Comparison of ENCODE assay signal across 8 cellular contexts in the genomic region with DNA sequence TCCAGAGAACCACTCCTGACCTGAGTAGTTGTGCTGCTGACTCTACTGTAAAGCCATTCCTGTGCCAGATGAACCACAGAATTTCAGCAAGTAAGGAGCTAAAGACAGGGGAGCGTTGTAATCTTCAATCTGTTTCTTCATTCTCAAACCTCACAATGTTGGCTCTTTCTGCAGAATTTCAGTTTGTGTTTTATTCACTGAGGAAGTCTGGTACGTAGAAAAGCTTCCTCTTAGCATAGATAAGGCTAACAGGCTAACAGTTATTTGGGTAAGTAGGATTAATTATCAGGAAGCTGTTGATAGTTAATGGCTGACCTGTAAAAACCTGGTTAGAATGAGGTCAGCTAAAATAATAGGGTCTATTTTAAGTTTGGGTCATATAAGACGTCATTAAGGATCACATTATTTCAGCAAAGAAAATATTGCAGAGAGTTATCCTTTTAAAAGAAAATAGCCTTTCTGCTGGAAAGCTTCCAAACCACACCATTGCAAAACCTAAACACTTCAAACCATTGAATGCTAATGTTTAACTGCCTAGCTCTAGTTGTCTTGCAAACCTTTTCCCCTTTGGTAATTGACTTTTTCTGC. TPM values are rescaled to one million over a fixed set of nuclear protein-coding genes. Genes with fewer than 3 reads are reported as not detected.
A peak's percentile ranks its signal among the peaks of the same experiment; 100 is the strongest.
DNase-seq lines count a peak whose midpoint lies in the region; ATAC-seq and TF ChIP-seq lines count a peak whose summit lies in the region.

No MANE protein-coding gene starts in this region.

- TF ChIP-seq POLR2A in spleen (IDR thresholded peaks at IDR 0.05): no peak

- H3K4me1 ChIP-seq in left ventricle myocardium inferior (peaks cover 23% of the 10 kb centered on the region), spleen (peaks cover 0 to 23% (median 10%) of the 10 kb centered on the region in 6 donors)

- H3K27ac ChIP-seq in left ventricle myocardium inferior (replicated peaks) (peak overlapping the region; percentile 17), caudate nucleus (ENCODE audit: low read depth, low read length) (no peak overlapping the region), spleen (peak overlapping the region in 3 of 8 donors; percentile 33 to 47 (median 45))

- DNase-seq in DMS53 treated with DMSO at 0.1 percent for 48 hours (lab: John Stamatoyannopoulos, UW; ENCODE audit: unreplicated experiment): peak; percentile 32
- no peak for DNase-seq in left ventricle myocardium inferior
- DNase-seq in caudate nucleus (lab: John Stamatoyannopoulos, UW): no peak
- DNase-seq in spleen: no peak
- no peak for DNase-seq in NCI-H1694 (lab: John Stamatoyannopoulos, UW)
- no peak for DNase-seq in T-helper 9 cell

- TF ChIP-seq CTCF in left ventricle myocardium inferior (IDR thresholded peaks at IDR 0.05; ENCODE audit: borderline replicate concordance): no peak
- no peak for TF ChIP-seq CTCF in spleen (IDR thresholded peaks at IDR 0.05 in 8 of 11, conservative IDR thresholded peaks at IDR 0.05 in 3 of 11)

- no peaks in the 10 kb centered on the region for H3K27me3 ChIP-seq in left ventricle myocardium inferior (ENCODE audit: low read depth)
- H3K27me3 ChIP-seq in spleen (replicated peaks in 1 of 7): peaks cover 0 to 22% (median 0%) of the 10 kb centered on the region in 7 donors

- H3K4me3 ChIP-seq in left ventricle myocardium inferior (no peak overlapping the region), spleen (no peak overlapping the region)

- intact Hi-C loops in left ventricle myocardium inferior (cut with micrococcal nuclease): no loop called here
- intact Hi-C loops in spleen (cut with DNase I; ENCODE audit: low total_unique reads): no loop called here

- WGBS in spleen, 5 donors: 3 to 5% (median 3%) methylated on average over 3 of the region's 3 CpGs

- peak; percentile 69 for ATAC-seq in HG02763 (IDR thresholded peaks at IDR 0.05; ENCODE audit: unreplicated experiment)

- H3K36me3 ChIP-seq in left ventricle myocardium inferior (no peaks in the 10 kb centered on the region), spleen (no peaks in the 10 kb centered on the region)

- H3K9me3 ChIP-seq in left ventricle myocardium inferior (replicated peaks) (no peaks in the 10 kb centered on the region), spleen (no peaks in the 10 kb centered on the region)

TF ChIP-seq in PFSK-1, 5 proteins besides CTCF, POLR2A, EP300 and RAD21:
- no peak for TF ChIP-seq REST (IDR thresholded peaks at IDR 0.05; ENCODE audit: insufficient read depth in 1 of 2, low read depth in 2 of 2, low read length in 2 of 2)
- TF ChIP-seq TAF1 (IDR thresholded peaks at IDR 0.05; ENCODE audit: borderline replicate concordance, insufficient read depth, low read length): peak; percentile 31; the same call in 1 of the 2 replicates

RNA-seq across cellular contexts. Expression of gene TENT5A, which starts 14.1 kb away (rescaled TPM):
- polyA plus RNA-seq in PFSK-1 (2012; ENCODE audit: insufficient read length, low read depth): 18.7 TPM
- total RNA-seq in left ventricle myocardium inferior (44.4 TPM), spleen (10 to 100 TPM in 6 of 7 donors, 1 to 10 TPM in 1; 10.0 to 25.2 (median 17.4) TPM)
- polyA plus RNA-seq in spleen: 1 to 10 TPM; 3.0 to 5.8 (median 4.4) TPM
